Comparison of ENCODE assay signal across 21 cellular contexts in the genomic region with DNA sequence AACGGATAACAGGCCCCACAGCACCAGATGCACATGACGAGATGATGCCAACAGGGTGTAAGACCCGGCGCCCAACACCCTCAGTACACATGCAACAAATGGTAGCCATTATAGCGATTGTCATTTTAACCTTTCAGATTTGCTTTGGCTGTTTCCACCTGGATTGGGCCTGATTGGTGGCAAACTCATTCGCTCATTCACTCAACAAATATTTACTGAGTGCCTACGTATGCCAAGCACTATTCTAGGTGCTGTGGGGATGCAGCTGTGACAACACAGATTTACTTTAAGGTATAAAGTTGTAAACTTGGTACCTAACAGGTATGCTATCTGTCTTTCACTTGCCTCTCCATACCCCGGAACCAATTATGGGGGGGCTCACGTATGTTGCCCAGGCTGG.
A peak's percentile ranks its signal among the peaks of the same experiment; 100 is the strongest.
DNase-seq lines count a peak whose midpoint lies in the region; ATAC-seq and TF ChIP-seq lines count a peak whose summit lies in the region.
"Had no signal": no experiment of that assay in that cellular context is flagged by ENCODE, and none has a peak within 500 bp of the region (broad histone marks: within the 10 kb centered on the region; RNA-seq: fewer than 3 reads in every experiment).

No MANE protein-coding gene starts in this region.

- no peak for ATAC-seq in HG03175 (IDR thresholded peaks at IDR 0.05; ENCODE audit: unreplicated experiment)
- ATAC-seq: activated T-helper 17 cell treated with anti-CD3 and anti-CD28 coated beads, Interleukin-2, amount 50 U/mL, for 72 hours; naive thymus-derived CD8-positive, alpha-beta T cell; sciatic nerve had no signal

- no peaks in the 10 kb centered on the region for H3K36me3 Mint-ChIP-seq in activated CD4-positive, alpha-beta T cell treated with anti-CD3 and anti-CD28 coated beads, Interleukin-2, amount 10 ng/mL, durations not matched to agents 7 days and 5 days (ENCODE audit: low read depth)
- H3K36me3 Mint-ChIP-seq: CD4-positive, alpha-beta memory T cell; naive thymus-derived CD8-positive, alpha-beta T cell had no signal

- peak overlapping the region; percentile 48 for H3K27ac ChIP-seq in C4-2B
- H3K27ac ChIP-seq: parathyroid adenoma, suprapubic skin, vagina had no signal

- peak; percentile 26 for DNase-seq in NCI-H1417 treated with DMSO at 0.1 percent for 48 hours (lab: John Stamatoyannopoulos, UW)
- peak; percentile 56 for DNase-seq in NCI-H510A (lab: John Stamatoyannopoulos, UW)
- peak; percentile 41 for DNase-seq in islet precursor cell
- no peak for DNase-seq in Ammon's horn (ENCODE audit: low spot score)
- no peak for DNase-seq in activated effector memory CD4-positive, alpha-beta T cell treated with Interleukin-2 at 50 U/mL for 16 hours
- no peak for DNase-seq in activated CD4-positive, alpha-beta T cell treated with anti-CD3 and anti-CD28 coated beads, Interleukin-2, amount 10 ng/mL, durations not matched to agents 7 days and 5 days
- DNase-seq: activated CD4-positive, alpha-beta T cell treated with anti-CD3 and anti-CD28 coated beads for 4 hours; CD4-positive, alpha-beta memory T cell; DND-41; endodermal cell; H7; Karpas-422; mesenchymal stem cell; naive thymus-derived CD8-positive, alpha-beta T cell had no signal

- no peak for TF ChIP-seq CTCF in C4-2B (conservative IDR thresholded peaks at IDR 0.05)

- H3K9me3 Mint-ChIP-seq in activated CD4-positive, alpha-beta T cell treated with anti-CD3 and anti-CD28 coated beads, Interleukin-2, amount 10 ng/mL, durations not matched to agents 7 days and 5 days, result no peaks in the 10 kb centered on the region
- H3K9me3 Mint-ChIP-seq: activated T-helper 17 cell treated with anti-CD3 and anti-CD28 coated beads, Interleukin-2, amount 50 U/mL, for 72 hours; CD4-positive, alpha-beta memory T cell; endodermal cell; naive thymus-derived CD8-positive, alpha-beta T cell had no signal

- no peak overlapping the region for H3K27ac Mint-ChIP-seq in activated CD4-positive, alpha-beta T cell treated with anti-CD3 and anti-CD28 coated beads, Interleukin-2, amount 10 ng/mL, durations not matched to agents 7 days and 5 days
- H3K27ac Mint-ChIP-seq: activated T-helper 17 cell treated with anti-CD3 and anti-CD28 coated beads, Interleukin-2, amount 50 U/mL, for 72 hours; CD4-positive, alpha-beta memory T cell; endodermal cell; naive thymus-derived CD8-positive, alpha-beta T cell had no signal

- POLR2A ChIA-PET in activated CD4-positive, alpha-beta T cell treated with anti-CD3 and anti-CD28 coated beads, Interleukin-2, amount 10 ng/mL, durations not matched to agents 7 days and 5 days (lab: Charles Lee), result no interaction called here

- H3K4me1 Mint-ChIP-seq in activated CD4-positive, alpha-beta T cell treated with anti-CD3 and anti-CD28 coated beads, Interleukin-2, amount 10 ng/mL, durations not matched to agents 7 days and 5 days, result no peaks in the 10 kb centered on the region
- H3K4me1 Mint-ChIP-seq: activated T-helper 17 cell treated with anti-CD3 and anti-CD28 coated beads, Interleukin-2, amount 50 U/mL, for 72 hours; CD4-positive, alpha-beta memory T cell; endodermal cell; naive thymus-derived CD8-positive, alpha-beta T cell had no signal

- CTCF ChIA-PET in activated CD4-positive, alpha-beta T cell treated with anti-CD3 and anti-CD28 coated beads, Interleukin-2, amount 10 ng/mL, durations not matched to agents 7 days and 5 days (lab: Charles Lee), result no interaction called here

- H3K27me3 Mint-ChIP-seq in activated CD4-positive, alpha-beta T cell treated with anti-CD3 and anti-CD28 coated beads, Interleukin-2, amount 10 ng/mL, durations not matched to agents 7 days and 5 days, result peaks cover 3% of the 10 kb centered on the region

- H3K4me3 Mint-ChIP-seq in activated CD4-positive, alpha-beta T cell treated with anti-CD3 and anti-CD28 coated beads, Interleukin-2, amount 10 ng/mL, durations not matched to agents 7 days and 5 days, result no peak overlapping the region
- H3K4me3 Mint-ChIP-seq: activated T-helper 17 cell treated with anti-CD3 and anti-CD28 coated beads, Interleukin-2, amount 50 U/mL, for 72 hours; CD4-positive, alpha-beta memory T cell; endodermal cell; naive thymus-derived CD8-positive, alpha-beta T cell had no signal

Comparison
In these comparisons a context has a peak if more than half of its experiments do, and no peak if none do; other contexts are left out.
1. DNase-seq: peak in NCI-H1417 treated with DMSO at 0.1 percent for 48 hours (single experiment), NCI-H510A (single experiment) and islet precursor cell (single experiment); none in Ammon's horn (single experiment), activated effector memory CD4-positive, alpha-beta T cell treated with Interleukin-2 at 50 U/mL for 16 hours (single experiment) and activated CD4-positive, alpha-beta T cell treated with anti-CD3 and anti-CD28 coated beads, Interleukin-2, amount 10 ng/mL, durations not matched to agents 7 days and 5 days (single experiment).